ENCODE assay signal across 14 cellular contexts in genomic region chr14:55274760-55275159, GRCh38. TPM values are rescaled to one million over a fixed set of nuclear protein-coding genes. Genes with fewer than 3 reads are reported as not detected.
A peak's percentile ranks its signal among the peaks of the same experiment; 100 is the strongest.
DNase-seq lines count a peak whose midpoint lies in the region; ATAC-seq and TF ChIP-seq lines count a peak whose summit lies in the region.
"Had no signal": no experiment of that assay in that cellular context is flagged by ENCODE, and none has a peak within 500 bp of the region (broad histone marks: within the 10 kb centered on the region; RNA-seq: fewer than 3 reads in every experiment).

No MANE protein-coding gene starts in this region.

- H3K4me3 Mint-ChIP-seq in CD4-positive, CD25-positive, alpha-beta regulatory T cell: peak overlapping the region in 1 of 4 donors; percentile 59
- peak overlapping the region in 4 of 5 experiments; percentile 39 to 63 (median 50) for H3K4me3 Mint-ChIP-seq in brain
- H3K4me3 Mint-ChIP-seq in activated CD8-positive, alpha-beta memory T cell treated with anti-CD3 and anti-CD28 coated beads, Interleukin-2, amount 10 ng/mL, durations not matched to agents 7 days and 5 days: no peak overlapping the region

- no peak for TF ChIP-seq CTCF in brain (conservative IDR thresholded peaks at IDR 0.05)

- H3K27ac Mint-ChIP-seq in CD4-positive, CD25-positive, alpha-beta regulatory T cell: peak overlapping the region in 2 of 3 donors; percentile 8 to 27
- peak overlapping the region in 1 of 5 experiments; percentile 58 for H3K27ac Mint-ChIP-seq in brain
- no peak overlapping the region for H3K27ac Mint-ChIP-seq in activated CD8-positive, alpha-beta memory T cell treated with anti-CD3 and anti-CD28 coated beads, Interleukin-2, amount 10 ng/mL, durations not matched to agents 7 days and 5 days

- DNase-seq in CD4-positive, CD25-positive, alpha-beta regulatory T cell: no peak
- DNase-seq in HEK293T (ENCODE audit: extremely low spot score) (no peak), medulla oblongata (ENCODE audit: extremely low spot score) (peak; percentile 36), inferior parietal cortex (ENCODE audit: extremely low spot score) (no peak)
- no peak for DNase-seq in activated CD8-positive, alpha-beta memory T cell treated with anti-CD3 and anti-CD28 coated beads, Interleukin-2, amount 10 ng/mL, durations not matched to agents 7 days and 5 days
- DNase-seq: activated CD4-positive, alpha-beta T cell treated with anti-CD3 and anti-CD28 coated beads for 48 hours; activated gamma-delta T cell treated with Interleukin-2 at 50 U/mL for 16 hours; DMS153; NCI-H2171; pancreas had no signal

- H3K27ac ChIP-seq in CD4-positive, CD25-positive, alpha-beta regulatory T cell (ENCODE audit: insufficient read depth, low read length, poor library complexity, severe bottlenecking): no peak overlapping the region
- H3K27ac ChIP-seq: suprapubic skin had no signal

- peaks cover 27% of the 10 kb centered on the region for H3K4me1 ChIP-seq in CD4-positive, CD25-positive, alpha-beta regulatory T cell (ENCODE audit: control insufficient read depth, insufficient read depth, low read length, poor library complexity, severe bottlenecking)

- CTCF ChIA-PET in HEK293T (lab: Yijun Ruan, JAX): interaction anchor here (3.1 kb wide), 1 partner anchor 80 kb away, joined by 12 read pairs; no protein-coding TSS in a partner anchor
- CTCF ChIA-PET in activated CD8-positive, alpha-beta memory T cell treated with anti-CD3 and anti-CD28 coated beads, Interleukin-2, amount 10 ng/mL, durations not matched to agents 7 days and 5 days (lab: Charles Lee): interaction anchor here (1.2 to 1.8 kb wide), 3 partner anchors 61 to 80 kb away, joined by 3 to 5 read pairs (median 3); no protein-coding TSS in a partner anchor

- peaks cover 3% of the 10 kb centered on the region for H3K36me3 Mint-ChIP-seq in CD4-positive, CD25-positive, alpha-beta regulatory T cell
- H3K36me3 Mint-ChIP-seq in brain: peaks cover 40% of the 10 kb centered on the region
- peaks cover 4% of the 10 kb centered on the region for H3K36me3 Mint-ChIP-seq in activated CD8-positive, alpha-beta memory T cell treated with anti-CD3 and anti-CD28 coated beads, Interleukin-2, amount 10 ng/mL, durations not matched to agents 7 days and 5 days

- no peaks in the 10 kb centered on the region for H3K9me3 Mint-ChIP-seq in CD4-positive, CD25-positive, alpha-beta regulatory T cell
- peaks cover 0 to 3% (median 0%) of the 10 kb centered on the region in 5 experiments for H3K9me3 Mint-ChIP-seq in brain
- H3K9me3 Mint-ChIP-seq in activated CD8-positive, alpha-beta memory T cell treated with anti-CD3 and anti-CD28 coated beads, Interleukin-2, amount 10 ng/mL, durations not matched to agents 7 days and 5 days (ENCODE audit: low read depth): no peaks in the 10 kb centered on the region

- no peak for ATAC-seq in CD4-positive, CD25-positive, alpha-beta regulatory T cell (ENCODE audit: low read depth in 2 of 2)
- no peak for ATAC-seq in HG02759 (IDR thresholded peaks at IDR 0.05; ENCODE audit: unreplicated experiment)
- no peak for ATAC-seq in activated CD8-positive, alpha-beta memory T cell treated with anti-CD3 and anti-CD28 coated beads, Interleukin-2, amount 10 ng/mL, durations not matched to agents 7 days and 5 days
- no peak for ATAC-seq in GM19467 (IDR thresholded peaks at IDR 0.05; ENCODE audit: unreplicated experiment)
- ATAC-seq: pancreas had no signal

- peaks cover 46 to 74% (median 54%) of the 10 kb centered on the region in 4 donors for H3K4me1 Mint-ChIP-seq in CD4-positive, CD25-positive, alpha-beta regulatory T cell
- H3K4me1 Mint-ChIP-seq in brain: peaks cover 68% of the 10 kb centered on the region
- H3K4me1 Mint-ChIP-seq in activated CD8-positive, alpha-beta memory T cell treated with anti-CD3 and anti-CD28 coated beads, Interleukin-2, amount 10 ng/mL, durations not matched to agents 7 days and 5 days: peaks cover 62% of the 10 kb centered on the region

- no peaks in the 10 kb centered on the region for H3K9me3 ChIP-seq in CD4-positive, CD25-positive, alpha-beta regulatory T cell (ENCODE audit: control insufficient read depth in 2 of 2, low read length in 2 of 2)
- H3K9me3 ChIP-seq: pancreas, suprapubic skin had no signal

- no peaks in the 10 kb centered on the region for H3K27me3 ChIP-seq in CD4-positive, CD25-positive, alpha-beta regulatory T cell (ENCODE audit: control insufficient read depth, insufficient read depth, low read length)
- H3K27me3 ChIP-seq: pancreas, suprapubic skin had no signal

- POLR2A ChIA-PET in HEK293T (lab: Yijun Ruan, JAX): no interaction called here

- no peaks in the 10 kb centered on the region for H3K36me3 ChIP-seq in CD4-positive, CD25-positive, alpha-beta regulatory T cell (ENCODE audit: control insufficient read depth, insufficient read depth, low read length)
- H3K36me3 ChIP-seq: pancreas had no signal

- H3K27me3 Mint-ChIP-seq in CD4-positive, CD25-positive, alpha-beta regulatory T cell: peaks cover 9% of the 10 kb centered on the region
- H3K27me3 Mint-ChIP-seq in brain: peaks cover 3% of the 10 kb centered on the region
- no peaks in the 10 kb centered on the region for H3K27me3 Mint-ChIP-seq in activated CD8-positive, alpha-beta memory T cell treated with anti-CD3 and anti-CD28 coated beads, Interleukin-2, amount 10 ng/mL, durations not matched to agents 7 days and 5 days

- peak overlapping the region; percentile 7 for H3K4me3 ChIP-seq in CD4-positive, CD25-positive, alpha-beta regulatory T cell (ENCODE audit: low read depth, low read length)
- H3K4me3 ChIP-seq: pancreas, suprapubic skin had no signal

TF ChIP-seq in HEK293T, 16 proteins besides CTCF, POLR2A, EP300 and RAD21:
- TF ChIP-seq PKNOX1 (IDR thresholded peaks at IDR 0.05) (peak; percentile 26; the same call in 1 of the 2 replicates), CTBP1 (IDR thresholded peaks at IDR 0.05; ENCODE audit: borderline replicate concordance) (no peak)

RNA-seq across cellular contexts. Expression of gene FBXO34, which starts 3.5 kb away (rescaled TPM):
- total RNA-seq in CD4-positive, CD25-positive, alpha-beta regulatory T cell: 32.4 TPM
- 10 to 100 TPM; 28.8 to 41.6 (median 33.4) TPM for polyA plus RNA-seq in CD4-positive, CD25-positive, alpha-beta regulatory T cell
- 13.5 TPM for polyA plus RNA-seq in brain (ENCODE audit: insufficient read depth, low read depth, low replicate concordance)
- 10 to 100 TPM; 18.6 to 22.1 TPM for total RNA-seq in activated CD8-positive, alpha-beta memory T cell treated with anti-CD3 and anti-CD28 coated beads, Interleukin-2, amount 10 ng/mL, durations not matched to agents 7 days and 5 days
